18 cellular contexts compared by ENCODE assay signal in the genomic region with DNA sequence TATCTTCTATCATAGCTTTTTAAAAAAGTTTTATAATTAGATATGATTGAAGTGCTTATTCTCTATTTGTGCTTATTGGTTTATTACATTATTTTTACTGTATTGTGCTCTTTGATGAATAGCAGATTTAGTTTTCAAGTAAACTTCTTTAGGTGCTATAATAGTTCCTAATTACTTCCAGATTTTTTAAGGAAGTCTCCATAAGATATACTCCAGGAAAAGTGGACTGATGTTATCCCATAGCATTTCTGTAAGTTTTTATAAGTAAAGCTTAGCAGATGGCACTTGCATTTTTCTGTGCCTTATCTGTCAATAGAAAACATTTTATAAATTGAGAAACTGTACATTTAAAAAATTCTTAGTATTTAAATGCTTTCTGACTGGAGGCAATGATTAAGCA.
DNase-seq lines count a peak whose midpoint lies in the region; ATAC-seq and TF ChIP-seq lines count a peak whose summit lies in the region.
"Had no signal": no experiment of that assay in that cellular context is flagged by ENCODE, and none has a peak within 500 bp of the region (broad histone marks: within the 10 kb centered on the region; RNA-seq: fewer than 3 reads in every experiment).

No MANE protein-coding gene starts in this region.

- H3K9me3 ChIP-seq in trophoblast cell (ENCODE audit: insufficient read depth, low read depth, low read length): no peaks in the 10 kb centered on the region
- H3K9me3 ChIP-seq: BLaER1, Caco-2 had no signal

- no peak for TF ChIP-seq CTCF in HFF-Myc (IDR thresholded peaks at IDR 0.05; ENCODE audit: low read depth, low read length, missing control alignments)

- H3K27me3 ChIP-seq in trophoblast cell (ENCODE audit: insufficient read depth, low read length): no peaks in the 10 kb centered on the region
- H3K27me3 ChIP-seq: BLaER1 had no signal

- H4K12ac ChIP-seq in trophoblast cell (ENCODE audit: low read depth, low read length): no peak overlapping the region

- H2BK120ac ChIP-seq in trophoblast cell (ENCODE audit: insufficient read depth, low read length, poor library complexity): no peak overlapping the region

- no peaks in the 10 kb centered on the region for H3K36me3 ChIP-seq in trophoblast cell (ENCODE audit: control insufficient read depth in 1 of 2, insufficient read depth in 2 of 2, low read length in 2 of 2)
- H3K36me3 ChIP-seq: BLaER1 had no signal

- no peak overlapping the region for H3K27ac ChIP-seq in trophoblast cell (ENCODE audit: low read depth, low read length)
- H3K27ac ChIP-seq: BLaER1, C4-2B, GM23248 had no signal

- H2BK5ac ChIP-seq in trophoblast cell (ENCODE audit: low read depth, low read length, poor library complexity): no peak overlapping the region

- no peak overlapping the region for H3K23ac ChIP-seq in trophoblast cell (ENCODE audit: low read length)

- no peak overlapping the region for H4K8ac ChIP-seq in trophoblast cell (ENCODE audit: low read depth, low read length)

- no peak overlapping the region for H3K18ac ChIP-seq in trophoblast cell (ENCODE audit: low read length)

- H3K79me2 ChIP-seq in trophoblast cell (ENCODE audit: control insufficient read depth, insufficient read depth, low read length, poor library complexity): no peaks in the 10 kb centered on the region

- H3K14ac ChIP-seq in trophoblast cell (ENCODE audit: low read length): no peak overlapping the region

- DNase-seq in HFF-Myc (ENCODE audit: extremely low read depth, low read depth): peak; percentile 29
- DNase-seq in trophoblast cell: peak; percentile 23 to 69
- no peak for DNase-seq in NK-92 (lab: John Stamatoyannopoulos, UW; ENCODE audit: unreplicated experiment)
- DNase-seq in SIG-M5 (lab: John Stamatoyannopoulos, UW): no peak
- DNase-seq: Caco-2; CD4-positive, CD25-positive, alpha-beta regulatory T cell; CD8-positive, alpha-beta T cell; DMS153; DND-41; GDM1; H9 had no signal

- H2BK12ac ChIP-seq in trophoblast cell (ENCODE audit: low read length): no peak overlapping the region

- H3K4me2 ChIP-seq in trophoblast cell (ENCODE audit: low read length): no peak overlapping the region
- H3K4me2 ChIP-seq: BLaER1 had no signal

- no peaks in the 10 kb centered on the region for H3K79me1 ChIP-seq in trophoblast cell (ENCODE audit: low read length)

- no peak overlapping the region for H2AK5ac ChIP-seq in trophoblast cell (ENCODE audit: low read length)

- H3K4me3 ChIP-seq in HFF-Myc (replicated peaks; ENCODE audit: low read depth, low read length) (no peak overlapping the region), trophoblast cell (ENCODE audit: low read depth, low read length) (no peak overlapping the region)
- H3K4me3 ChIP-seq: BLaER1, GM12878, GM23248 had no signal

- H3K4ac ChIP-seq in trophoblast cell (ENCODE audit: low read depth, low read length): no peak overlapping the region

- H2AFZ ChIP-seq in trophoblast cell (ENCODE audit: insufficient read depth, low read length, poor library complexity): no peak overlapping the region
- H2AFZ ChIP-seq: GM23248 had no signal

- H3K9ac ChIP-seq in trophoblast cell (ENCODE audit: low read length): no peak overlapping the region
- H3K9ac ChIP-seq: BLaER1, GM23248 had no signal

- H3K4me1 ChIP-seq in trophoblast cell (ENCODE audit: control insufficient read depth in 1 of 2, insufficient read depth in 2 of 2, low read length in 2 of 2): no peaks in the 10 kb centered on the region
- H3K4me1 ChIP-seq: Caco-2 had no signal

- ATAC-seq in SK-N-SH treated with all-trans-retinoic acid at 6 μM for 48 hours (peak; percentile 68), HG03175 (IDR thresholded peaks at IDR 0.05; ENCODE audit: unreplicated experiment) (no peak)
- ATAC-seq: CD8-positive, alpha-beta T cell; GM12878; HCT116 had no signal

- H4K91ac ChIP-seq in trophoblast cell (ENCODE audit: low read depth, low read length): no peak overlapping the region

TF ChIP-seq in SK-N-SH treated with all-trans-retinoic acid at 6 μM for 48 hours, 23 proteins besides CTCF, POLR2A, EP300 and RAD21:
- no peak for TF ChIP-seq ZNF8 (CRISPR knock-in tag; IDR thresholded peaks at IDR 0.05)
- peak; percentile 42 for TF ChIP-seq ISL1 (CRISPR knock-in tag; IDR thresholded peaks at IDR 0.05)
- TF ChIP-seq TCF4 (CRISPR knock-in tag; IDR thresholded peaks at IDR 0.05; ENCODE audit: borderline replicate concordance): peak; percentile 60; the same call in 1 of the 2 replicates
- TF ChIP-seq, protein P1, sequence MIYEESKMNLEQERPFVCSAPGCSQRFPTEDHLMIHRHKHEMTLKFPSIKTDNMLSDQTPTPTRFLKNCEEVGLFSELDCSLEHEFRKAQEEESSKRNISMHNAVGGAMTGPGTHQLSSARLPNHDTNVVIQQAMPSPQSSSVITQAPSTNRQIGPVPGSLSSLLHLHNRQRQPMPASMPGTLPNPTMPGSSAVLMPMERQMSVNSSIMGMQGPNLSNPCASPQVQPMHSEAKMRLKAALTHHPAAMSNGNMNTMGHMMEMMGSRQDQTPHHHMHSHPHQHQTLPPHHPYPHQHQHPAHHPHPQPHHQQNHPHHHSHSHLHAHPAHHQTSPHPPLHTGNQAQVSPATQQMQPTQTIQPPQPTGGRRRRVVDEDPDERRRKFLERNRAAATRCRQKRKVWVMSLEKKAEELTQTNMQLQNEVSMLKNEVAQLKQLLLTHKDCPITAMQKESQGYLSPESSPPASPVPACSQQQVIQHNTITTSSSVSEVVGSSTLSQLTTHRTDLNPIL (CRISPR knock-in tag; IDR thresholded peaks at IDR 0.05; ENCODE audit: low read depth): no peak
- TF ChIP-seq RARB (CRISPR knock-in tag; IDR thresholded peaks at IDR 0.05): no peak
- TF ChIP-seq, protein P2, sequence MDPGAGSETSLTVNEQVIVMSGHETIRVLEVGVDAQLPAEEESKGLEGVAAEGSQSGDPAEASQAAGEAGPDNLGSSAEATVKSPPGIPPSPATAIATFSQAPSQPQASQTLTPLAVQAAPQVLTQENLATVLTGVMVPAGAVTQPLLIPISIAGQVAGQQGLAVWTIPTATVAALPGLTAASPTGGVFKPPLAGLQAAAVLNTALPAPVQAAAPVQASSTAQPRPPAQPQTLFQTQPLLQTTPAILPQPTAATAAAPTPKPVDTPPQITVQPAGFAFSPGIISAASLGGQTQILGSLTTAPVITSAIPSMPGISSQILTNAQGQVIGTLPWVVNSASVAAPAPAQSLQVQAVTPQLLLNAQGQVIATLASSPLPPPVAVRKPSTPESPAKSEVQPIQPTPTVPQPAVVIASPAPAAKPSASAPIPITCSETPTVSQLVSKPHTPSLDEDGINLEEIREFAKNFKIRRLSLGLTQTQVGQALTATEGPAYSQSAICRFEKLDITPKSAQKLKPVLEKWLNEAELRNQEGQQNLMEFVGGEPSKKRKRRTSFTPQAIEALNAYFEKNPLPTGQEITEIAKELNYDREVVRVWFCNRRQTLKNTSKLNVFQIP (CRISPR knock-in tag; IDR thresholded peaks at IDR 0.05; ENCODE audit: borderline replicate concordance, low read depth): no peak

Comparison
In these comparisons a context has a peak if more than half of its experiments do, and no peak if none do; other contexts are left out.
1. DNase-seq: peak in HFF-Myc (single experiment) and trophoblast cell (2 of 2); none in NK-92 (single experiment) and SIG-M5 (single experiment).